19 cellular contexts compared by ENCODE assay signal in the genomic region with DNA sequence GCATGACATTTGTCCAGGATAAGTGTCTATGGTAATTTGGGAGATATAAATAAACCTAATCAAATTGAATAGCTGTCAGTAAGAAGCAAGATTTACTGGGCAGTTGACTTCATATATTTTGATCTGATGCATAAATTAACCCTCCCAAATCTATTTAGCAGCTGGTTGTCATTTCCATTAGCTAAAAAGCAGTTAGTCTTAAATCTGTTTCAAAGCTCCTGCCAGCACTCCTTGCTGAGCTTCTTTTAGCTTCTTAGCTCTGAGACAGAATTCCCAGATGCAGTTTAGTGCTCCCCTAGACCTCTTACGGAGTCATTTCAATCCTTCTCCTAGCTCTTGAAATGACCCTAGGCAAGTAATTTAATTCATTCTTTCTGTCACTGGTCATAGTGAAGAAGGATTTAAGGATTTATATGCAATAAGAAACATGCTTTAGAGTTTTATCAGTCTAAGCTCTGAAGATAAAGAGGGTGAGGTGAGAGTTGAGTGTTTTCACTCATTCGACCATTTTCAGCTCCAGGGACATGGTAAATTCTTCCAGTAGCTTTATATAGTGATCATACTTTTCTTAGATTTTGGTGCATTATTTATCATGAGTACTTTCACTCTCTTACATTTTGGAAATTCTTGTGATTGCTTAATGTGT.
DNase-seq lines count a peak whose midpoint lies in the region; ATAC-seq and TF ChIP-seq lines count a peak whose summit lies in the region.
"Had no signal": no experiment of that assay in that cellular context is flagged by ENCODE, and none has a peak within 500 bp of the region (broad histone marks: within the 10 kb centered on the region; RNA-seq: fewer than 3 reads in every experiment).

No MANE protein-coding gene starts in this region.

- TF ChIP-seq CTCF in chondrocyte (IDR thresholded peaks at IDR 0.05) (no peak), breast epithelium (IDR thresholded peaks at IDR 0.05) (no peak)

- H3K36me3 Mint-ChIP-seq in chondrocyte (ENCODE audit: low read depth) (no peaks in the 10 kb centered on the region), naive B cell (peaks cover 0 to 5% of the 10 kb centered on the region in 2 donors)
- H3K36me3 Mint-ChIP-seq in activated T-helper 17 cell treated with anti-CD3 and anti-CD28 coated beads, Interleukin-2, amount 50 U/mL, for 72 hours (ENCODE audit: low read depth): no peaks in the 10 kb centered on the region
- no peaks in the 10 kb centered on the region for H3K36me3 Mint-ChIP-seq in CD4-positive, alpha-beta memory T cell
- H3K36me3 Mint-ChIP-seq: activated naive CD8-positive, alpha-beta T cell treated with anti-CD3 and anti-CD28 coated beads, Interleukin-2, amount 10 ng/mL, durations not matched to agents 7 days and 5 days had no signal

- no peak overlapping the region for H3K4me3 ChIP-seq in BLaER1 treated with 17β-estradiol and CSF1 and Interleukin-3, amounts not matched to agents 10 nM and 100 nM
- H3K4me3 ChIP-seq in HUES6 (ENCODE audit: low read depth, low read length): no peak overlapping the region
- no peak overlapping the region for H3K4me3 ChIP-seq in breast epithelium
- H3K4me3 ChIP-seq in CD4-positive, alpha-beta memory T cell (ENCODE audit: low read length in 2 of 2): no peak overlapping the region
- H3K4me3 ChIP-seq: gastrocnemius medialis, lung, right atrium auricular region had no signal

- POLR2A ChIA-PET in CD4-positive, alpha-beta memory T cell (lab: Charles Lee; ENCODE audit: partially characterized antibody): no interaction called here

- H3K27me3 ChIP-seq in BLaER1 treated with 17β-estradiol and CSF1 and Interleukin-3, amounts not matched to agents 10 nM and 100 nM: no peaks in the 10 kb centered on the region
- H3K27me3 ChIP-seq in HUES6 (ENCODE audit: control insufficient read depth, insufficient read depth, low read length) (no peaks in the 10 kb centered on the region), breast epithelium (no peaks in the 10 kb centered on the region)
- H3K27me3 ChIP-seq in CD4-positive, alpha-beta memory T cell (ENCODE audit: insufficient read depth, low read length): no peaks in the 10 kb centered on the region
- H3K27me3 ChIP-seq: gastrocnemius medialis, right atrium auricular region had no signal

- intact Hi-C loops in breast epithelium (cut with DNase I; ENCODE audit: low total_unique reads): no loop called here
- intact Hi-C loops in CD4-positive, alpha-beta memory T cell (cut with micrococcal nuclease): no loop called here

- H3K4me1 Mint-ChIP-seq in chondrocyte (ENCODE audit: low read depth): peaks cover 49% of the 10 kb centered on the region
- H3K4me1 Mint-ChIP-seq in naive B cell: peaks cover 11 to 23% (median 12%) of the 10 kb centered on the region in 3 donors
- no peaks in the 10 kb centered on the region for H3K4me1 Mint-ChIP-seq in activated T-helper 17 cell treated with anti-CD3 and anti-CD28 coated beads, Interleukin-2, amount 50 U/mL, for 72 hours
- peaks cover 0 to 3% (median 1%) of the 10 kb centered on the region in 4 donors for H3K4me1 Mint-ChIP-seq in CD4-positive, alpha-beta memory T cell

- H3K9me3 Mint-ChIP-seq in chondrocyte (ENCODE audit: low read depth): no peaks in the 10 kb centered on the region
- no peaks in the 10 kb centered on the region for H3K9me3 Mint-ChIP-seq in naive B cell
- H3K9me3 Mint-ChIP-seq in activated T-helper 17 cell treated with anti-CD3 and anti-CD28 coated beads, Interleukin-2, amount 50 U/mL, for 72 hours: no peaks in the 10 kb centered on the region
- H3K9me3 Mint-ChIP-seq in CD4-positive, alpha-beta memory T cell: no peaks in the 10 kb centered on the region
- H3K9me3 Mint-ChIP-seq: activated CD4-positive, alpha-beta memory T cell treated with anti-CD3 and anti-CD28 coated beads, Interleukin-2, amount 10 ng/mL, durations not matched to agents 7 days and 5 days; activated T-cell treated with anti-CD3 and anti-CD28 coated beads, Interleukin-2, amount 50 U/mL, for 4 hours; central memory CD8-positive, alpha-beta T cell had no signal

- peaks cover 0 to 5% (median 0%) of the 10 kb centered on the region in 11 experiments; a peak in 1 of 22 replicates for H4K20me1 ChIP-seq in BLaER1 treated with 17β-estradiol and CSF1 and Interleukin-3, amounts not matched to agents 10 nM and 100 nM

- no peak for ATAC-seq in naive B cell (ENCODE audit: low read depth in 2 of 2)
- ATAC-seq in activated T-helper 17 cell treated with anti-CD3 and anti-CD28 coated beads, Interleukin-2, amount 50 U/mL, for 72 hours (replicated peaks): no peak
- ATAC-seq: activated T-cell treated with anti-CD3 and anti-CD28 coated beads, Interleukin-2, amount 50 U/mL, for 4 hours; gastrocnemius medialis had no signal

- DNase-seq in chondrocyte (ENCODE audit: low spot score): no peak
- no peak for DNase-seq in naive B cell
- no peak for DNase-seq in stimulated activated CD8-positive, alpha-beta memory T cell treated with anti-CD3 and anti-CD28 coated beads, Interleukin-4, amount 100 ng/mL, for 48 hours
- DNase-seq in breast epithelium (ENCODE audit: low spot score in 2 of 2): no peak
- DNase-seq in CD4-positive, alpha-beta memory T cell: no peak
- DNase-seq: activated CD4-positive, alpha-beta memory T cell treated with anti-CD3 and anti-CD28 coated beads, Interleukin-2, amount 10 ng/mL, durations not matched to agents 7 days and 5 days; activated naive CD8-positive, alpha-beta T cell treated with anti-CD3 and anti-CD28 coated beads, Interleukin-2, amount 10 ng/mL, durations not matched to agents 7 days and 5 days; activated T-cell treated with anti-CD3 and anti-CD28 coated beads, Interleukin-2, amount 50 U/mL, for 4 hours; COR-L47; gastrocnemius medialis; NCI-H2081; NCI-H748 treated with DMSO at 0.1 percent for 48 hours; SW 1271 had no signal

- H3K9ac ChIP-seq in BLaER1 treated with 17β-estradiol and CSF1 and Interleukin-3, amounts not matched to agents 10 nM and 100 nM: no peak overlapping the region; a peak in 1 of 22 replicates
- H3K9ac ChIP-seq in HUES6 (ENCODE audit: low read length): no peak overlapping the region

- H3K36me3 ChIP-seq in BLaER1 treated with 17β-estradiol and CSF1 and Interleukin-3, amounts not matched to agents 10 nM and 100 nM: peaks cover 0 to 16% (median 0%) of the 10 kb centered on the region in 11 experiments; a peak in 7 of 22 replicates
- no peaks in the 10 kb centered on the region for H3K36me3 ChIP-seq in HUES6 (ENCODE audit: control insufficient read depth, insufficient read depth, low read length)
- H3K36me3 ChIP-seq in breast epithelium: no peaks in the 10 kb centered on the region
- H3K36me3 ChIP-seq in CD4-positive, alpha-beta memory T cell (ENCODE audit: insufficient read depth, low read length): no peaks in the 10 kb centered on the region
- H3K36me3 ChIP-seq: gastrocnemius medialis, right atrium auricular region had no signal

- H3K4me1 ChIP-seq in BLaER1 treated with 17β-estradiol and CSF1 and Interleukin-3, amounts not matched to agents 10 nM and 100 nM: peaks cover 19 to 42% (median 33%) of the 10 kb centered on the region in 10 experiments
- H3K4me1 ChIP-seq in HUES6 (ENCODE audit: control insufficient read depth, insufficient read depth, low read length) (peaks cover 38% of the 10 kb centered on the region), breast epithelium (no peaks in the 10 kb centered on the region)
- no peaks in the 10 kb centered on the region for H3K4me1 ChIP-seq in CD4-positive, alpha-beta memory T cell (ENCODE audit: insufficient read depth, low read length)

- no peak for TF ChIP-seq POLR2A in breast epithelium (IDR thresholded peaks at IDR 0.05)

- H3K4me2 ChIP-seq in BLaER1 treated with 17β-estradiol and CSF1 and Interleukin-3, amounts not matched to agents 10 nM and 100 nM: peak overlapping the region in 7 of 11 experiments; percentile 53 to 72 (median 64); a peak in 12 of 22 replicates

- peak overlapping the region; percentile 84 for H3K27ac Mint-ChIP-seq in chondrocyte (ENCODE audit: unreplicated experiment)
- peak overlapping the region in 4 of 6 donors; percentile 48 to 81 (median 65) for H3K27ac Mint-ChIP-seq in naive B cell
- H3K27ac Mint-ChIP-seq in activated T-helper 17 cell treated with anti-CD3 and anti-CD28 coated beads, Interleukin-2, amount 50 U/mL, for 72 hours: no peak overlapping the region
- H3K27ac Mint-ChIP-seq in CD4-positive, alpha-beta memory T cell: peak overlapping the region in 1 of 7 donors; percentile 29
- H3K27ac Mint-ChIP-seq: activated CD4-positive, alpha-beta memory T cell treated with anti-CD3 and anti-CD28 coated beads, Interleukin-2, amount 10 ng/mL, durations not matched to agents 7 days and 5 days; activated naive CD8-positive, alpha-beta T cell treated with anti-CD3 and anti-CD28 coated beads, Interleukin-2, amount 10 ng/mL, durations not matched to agents 7 days and 5 days had no signal

- CTCF ChIA-PET in CD4-positive, alpha-beta memory T cell (lab: Charles Lee; ENCODE audit: partially characterized antibody): interaction anchor here (0.7 kb wide), 1 partner anchor 64 kb away, joined by 3 read pairs; no protein-coding TSS in a partner anchor

- H3K4me3 Mint-ChIP-seq in chondrocyte (ENCODE audit: unreplicated experiment) (no peak overlapping the region), naive B cell (no peak overlapping the region)
- no peak overlapping the region for H3K4me3 Mint-ChIP-seq in activated T-helper 17 cell treated with anti-CD3 and anti-CD28 coated beads, Interleukin-2, amount 50 U/mL, for 72 hours
- H3K4me3 Mint-ChIP-seq in CD4-positive, alpha-beta memory T cell: no peak overlapping the region
- H3K4me3 Mint-ChIP-seq: activated CD4-positive, alpha-beta memory T cell treated with anti-CD3 and anti-CD28 coated beads, Interleukin-2, amount 10 ng/mL, durations not matched to agents 7 days and 5 days; activated naive CD8-positive, alpha-beta T cell treated with anti-CD3 and anti-CD28 coated beads, Interleukin-2, amount 10 ng/mL, durations not matched to agents 7 days and 5 days; activated T-cell treated with anti-CD3 and anti-CD28 coated beads, Interleukin-2, amount 50 U/mL, for 4 hours; central memory CD8-positive, alpha-beta T cell had no signal

- no peaks in the 10 kb centered on the region for H3K27me3 Mint-ChIP-seq in chondrocyte (ENCODE audit: low read depth)
- H3K27me3 Mint-ChIP-seq in naive B cell: no peaks in the 10 kb centered on the region
- no peaks in the 10 kb centered on the region for H3K27me3 Mint-ChIP-seq in activated T-helper 17 cell treated with anti-CD3 and anti-CD28 coated beads, Interleukin-2, amount 50 U/mL, for 72 hours
- peaks cover 0 to 2% of the 10 kb centered on the region in 2 donors for H3K27me3 Mint-ChIP-seq in CD4-positive, alpha-beta memory T cell
- H3K27me3 Mint-ChIP-seq: activated CD4-positive, alpha-beta memory T cell treated with anti-CD3 and anti-CD28 coated beads, Interleukin-2, amount 10 ng/mL, durations not matched to agents 7 days and 5 days; central memory CD8-positive, alpha-beta T cell had no signal

- peak overlapping the region in 7 of 11 experiments; percentile 66 to 77 (median 72); a peak in 10 of 22 replicates for H3K27ac ChIP-seq in BLaER1 treated with 17β-estradiol and CSF1 and Interleukin-3, amounts not matched to agents 10 nM and 100 nM
- H3K27ac ChIP-seq in HUES6 (ENCODE audit: low read depth, low read length) (peak overlapping the region; percentile 72; the same call in 1 of the 2 replicates), breast epithelium (no peak overlapping the region)
- H3K27ac ChIP-seq in CD4-positive, alpha-beta memory T cell (ENCODE audit: low read depth, low read length): no peak overlapping the region
- H3K27ac ChIP-seq: gastrocnemius medialis, right atrium auricular region had no signal

- peaks cover 0 to 9% (median 2%) of the 10 kb centered on the region in 11 experiments; a peak in 3 of 22 replicates for H3K9me3 ChIP-seq in BLaER1 treated with 17β-estradiol and CSF1 and Interleukin-3, amounts not matched to agents 10 nM and 100 nM (replicated peaks in 1 of 11)
- H3K9me3 ChIP-seq in HUES6 (ENCODE audit: control insufficient read depth, insufficient read depth, low read depth, low read length) (no peaks in the 10 kb centered on the region), breast epithelium (no peaks in the 10 kb centered on the region)
- H3K9me3 ChIP-seq in CD4-positive, alpha-beta memory T cell (ENCODE audit: control insufficient read depth in 1 of 2, low read length in 2 of 2): no peaks in the 10 kb centered on the region
- H3K9me3 ChIP-seq: gastrocnemius medialis, right atrium auricular region had no signal

Comparison
In these comparisons a context has a peak if more than half of its experiments do, and no peak if none do; other contexts are left out.
1. H3K27ac ChIP-seq: peak in BLaER1 treated with 17β-estradiol and CSF1 and Interleukin-3, amounts not matched to agents 10 nM and 100 nM (7 of 11) and HUES6 (single experiment); none in breast epithelium (0 of 2) and CD4-positive, alpha-beta memory T cell (single experiment).